8 cellular contexts compared by ENCODE assay signal in the genomic region with DNA sequence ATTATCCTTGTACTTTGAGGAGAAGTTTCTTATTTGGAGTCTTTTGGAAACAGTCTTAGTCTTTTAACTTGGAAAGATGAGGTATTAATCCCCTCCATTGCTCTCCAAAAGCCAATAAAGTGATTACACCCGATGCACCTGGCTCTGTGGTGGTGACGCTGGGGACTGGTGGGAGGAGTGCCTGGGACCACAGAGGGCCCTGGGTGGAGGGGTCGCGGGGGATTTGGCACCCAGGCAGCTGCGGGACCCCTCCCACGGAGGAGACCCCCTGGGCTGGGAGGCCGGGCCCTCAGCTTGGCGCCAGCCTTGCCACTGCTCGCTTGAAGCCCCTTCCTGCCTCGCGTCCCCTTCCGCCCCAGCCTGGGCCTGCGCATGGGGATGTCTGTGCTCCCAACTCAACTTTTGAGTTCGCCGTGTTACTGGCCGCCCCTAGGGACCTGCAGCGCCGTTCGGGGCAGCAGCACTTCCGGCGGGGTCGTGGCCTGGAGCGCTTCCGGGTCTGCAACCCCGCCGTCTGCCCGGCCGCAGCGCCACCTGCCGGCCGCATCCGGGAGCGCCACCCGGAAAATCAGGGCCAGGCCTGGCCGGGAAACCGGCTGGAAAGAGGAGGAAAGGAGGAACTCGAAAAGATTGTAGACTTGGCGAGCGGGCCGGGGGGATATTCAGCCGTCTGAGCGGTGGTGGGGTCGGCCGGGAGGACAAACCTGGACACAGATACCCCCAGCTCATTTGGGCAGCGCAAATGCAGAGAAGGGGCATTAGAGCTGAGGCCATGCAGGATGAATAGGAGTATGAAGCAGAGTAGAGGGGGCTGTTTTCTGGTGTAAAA. TPM values are rescaled to one million over a fixed set of nuclear protein-coding genes. Genes with fewer than 3 reads are reported as not detected.
A peak's percentile ranks its signal among the peaks of the same experiment; 100 is the strongest.
DNase-seq lines count a peak whose midpoint lies in the region; ATAC-seq and TF ChIP-seq lines count a peak whose summit lies in the region.

No MANE protein-coding gene starts in this region.

- H3K4me3 Mint-ChIP-seq in activated naive CD4-positive, alpha-beta T cell treated with anti-CD3 and anti-CD28 coated beads, Interleukin-2, amount 50 U/mL, for 24 hours, result peak overlapping the region; percentile 82

- H3K27ac Mint-ChIP-seq in activated naive CD4-positive, alpha-beta T cell treated with anti-CD3 and anti-CD28 coated beads, Interleukin-2, amount 50 U/mL, for 24 hours, result peak overlapping the region; percentile 90

- H2BK120ac ChIP-seq in trophoblast cell (ENCODE audit: insufficient read depth, low read length, poor library complexity), result no peak overlapping the region

- H3K18ac ChIP-seq in trophoblast cell (ENCODE audit: low read length), result peak overlapping the region; percentile 54

- no peaks in the 10 kb centered on the region for H3K27me3 ChIP-seq in Karpas-422 (ENCODE audit: low read length)
- no peaks in the 10 kb centered on the region for H3K27me3 ChIP-seq in SK-N-SH (ENCODE audit: insufficient read depth)
- H3K27me3 ChIP-seq in trophoblast cell (ENCODE audit: insufficient read depth, low read length), result no peaks in the 10 kb centered on the region
- no peaks in the 10 kb centered on the region for H3K27me3 ChIP-seq in uterus

- H3K23ac ChIP-seq in trophoblast cell (ENCODE audit: low read length), result no peak overlapping the region

- H3K27ac ChIP-seq in Karpas-422 (ENCODE audit: low read length), result peak overlapping the region; percentile 94
- peak overlapping the region; percentile 46 to 64 for H3K27ac ChIP-seq in SK-N-SH (ENCODE audit: low read depth in 2 of 2, low read length in 1 of 2)
- H3K27ac ChIP-seq in trophoblast cell (ENCODE audit: low read depth, low read length), result peak overlapping the region; percentile 29
- peak overlapping the region; percentile 98 to 100 for H3K27ac ChIP-seq in uterus

- TF ChIP-seq RAD21 in SK-N-SH (IDR thresholded peaks at IDR 0.05; ENCODE audit: low read length), result peak; percentile 69

- CTCF ChIA-PET in SK-N-SH (lab: Yijun Ruan, JAX), result interaction anchor here (0.8 to 11.9 kb wide), 16 partner anchors 8 to 119 kb away, joined by 3 to 284 read pairs (median 12); partner anchors contain the start of genes LINGO3, LSM7, PEAK3 and PLEKHJ1

- peak overlapping the region; percentile 49 for H3K4ac ChIP-seq in trophoblast cell (ENCODE audit: low read depth, low read length)

- H2BK12ac ChIP-seq in trophoblast cell (ENCODE audit: low read length), result no peak overlapping the region

- H3K36me3 ChIP-seq in Karpas-422 (ENCODE audit: insufficient read depth, low read length), result peaks cover 24% of the 10 kb centered on the region
- H3K36me3 ChIP-seq in SK-N-SH (replicated peaks in 1 of 2; ENCODE audit: control insufficient read depth in 1 of 2, insufficient read depth in 2 of 2, low read length in 1 of 2), result peaks cover 17 to 26% of the 10 kb centered on the region in 2 experiments
- peaks cover 32 to 39% of the 10 kb centered on the region in 2 experiments for H3K36me3 ChIP-seq in trophoblast cell (ENCODE audit: control insufficient read depth in 1 of 2, insufficient read depth in 2 of 2, low read length in 2 of 2)
- no peaks in the 10 kb centered on the region for H3K36me3 ChIP-seq in uterus

- peak overlapping the region; percentile 10 for H4K91ac ChIP-seq in trophoblast cell (ENCODE audit: low read depth, low read length)

- H4K8ac ChIP-seq in trophoblast cell (ENCODE audit: low read depth, low read length), result peak overlapping the region; percentile 55

- H3K4me3 ChIP-seq in Karpas-422 (ENCODE audit: low read length), result peak overlapping the region; percentile 100
- peak overlapping the region; percentile 35 to 36 for H3K4me3 ChIP-seq in SK-N-SH (ENCODE audit: low read depth in 2 of 2, low read length in 1 of 2)
- H3K4me3 ChIP-seq in trophoblast cell (ENCODE audit: low read depth, low read length), result no peak overlapping the region
- no peak overlapping the region for H3K4me3 ChIP-seq in uterus

- H3K4me1 ChIP-seq in Karpas-422 (ENCODE audit: low read length), result peaks cover 34% of the 10 kb centered on the region
- H3K4me1 ChIP-seq in SK-N-SH (ENCODE audit: control insufficient read depth in 1 of 2, insufficient read depth in 2 of 2, low read depth in 1 of 2, low read length in 1 of 2), result peaks cover 6 to 28% of the 10 kb centered on the region in 2 experiments; a peak in 3 of 4 replicates
- peaks cover 12 to 14% of the 10 kb centered on the region in 2 experiments for H3K4me1 ChIP-seq in trophoblast cell (ENCODE audit: control insufficient read depth in 1 of 2, insufficient read depth in 2 of 2, low read length in 2 of 2)
- peaks cover 3 to 15% of the 10 kb centered on the region in 2 donors for H3K4me1 ChIP-seq in uterus

- no peaks in the 10 kb centered on the region for H3K9me3 Mint-ChIP-seq in activated naive CD4-positive, alpha-beta T cell treated with anti-CD3 and anti-CD28 coated beads, Interleukin-2, amount 50 U/mL, for 24 hours

- peaks cover 11% of the 10 kb centered on the region for H3K36me3 Mint-ChIP-seq in activated naive CD4-positive, alpha-beta T cell treated with anti-CD3 and anti-CD28 coated beads, Interleukin-2, amount 50 U/mL, for 24 hours

- H2BK5ac ChIP-seq in trophoblast cell (ENCODE audit: low read depth, low read length, poor library complexity), result no peak overlapping the region

- H3F3A ChIP-seq in SK-N-SH (replicated peaks; ENCODE audit: insufficient read depth), result peaks cover 20% of the 10 kb centered on the region

- POLR2A ChIA-PET in SK-N-SH (lab: Yijun Ruan, JAX), result interaction anchor here (0.6 to 1.6 kb wide), 5 partner anchors 14 to 120 kb away, joined by 3 to 5 read pairs (median 3); no protein-coding TSS in a partner anchor

- H4K12ac ChIP-seq in trophoblast cell (ENCODE audit: low read depth, low read length), result peak overlapping the region; percentile 29

- DNase-seq in DMS 273 (lab: John Stamatoyannopoulos, UW; ENCODE audit: unreplicated experiment) (peak; percentile 91), DMS 273 treated with DMSO at 0.1 percent for 48 hours (lab: John Stamatoyannopoulos, UW) (no peak), Karpas-422 (peak; percentile 97), SK-N-SH (peak; percentile 95), Right ventricle myocardium superior (peak; percentile 85), trophoblast cell (peak; percentile 77 to 83), uterus (peak; percentile 53 to 77)

- ATAC-seq in Right ventricle myocardium superior (ENCODE audit: poor library complexity), result peak; percentile 21

- no peaks in the 10 kb centered on the region for H3K27me3 Mint-ChIP-seq in activated naive CD4-positive, alpha-beta T cell treated with anti-CD3 and anti-CD28 coated beads, Interleukin-2, amount 50 U/mL, for 24 hours

- no peak overlapping the region for H2AK5ac ChIP-seq in trophoblast cell (ENCODE audit: low read length)

- H3K79me2 ChIP-seq in Karpas-422 (ENCODE audit: low read length) (peaks cover 30% of the 10 kb centered on the region), SK-N-SH (ENCODE audit: insufficient read depth) (peaks cover 64% of the 10 kb centered on the region), trophoblast cell (ENCODE audit: control insufficient read depth, insufficient read depth, low read length, poor library complexity) (peaks cover 27% of the 10 kb centered on the region)

- H3K9me3 ChIP-seq in Karpas-422 (ENCODE audit: low read length) (no peaks in the 10 kb centered on the region), SK-N-SH (no peaks in the 10 kb centered on the region), trophoblast cell (ENCODE audit: insufficient read depth, low read depth, low read length) (no peaks in the 10 kb centered on the region), uterus (no peaks in the 10 kb centered on the region)

- WGBS in SK-N-SH (ENCODE audit: low lambda C conversion rate), result 28% methylated on average over 19 of the region's 45 CpGs
- WGBS in trophoblast cell (ENCODE audit: extremely low coverage, insufficient coverage, insufficient read length), result no CpG with 5 or more reads among the region's 45 CpGs

- TF ChIP-seq POLR2A in uterus (IDR thresholded peaks at IDR 0.05), result no peak

- TF ChIP-seq CTCF in SK-N-SH (IDR thresholded peaks at IDR 0.05) (peak; percentile 91), uterus (IDR thresholded peaks at IDR 0.05) (peak; percentile 91 to 97 (median 94))

- intact Hi-C loops in Right ventricle myocardium superior (cut with DNase I) (loop anchor here (5.0 kb wide), 1 partner anchor 36 kb away; the partner anchor contains the start of genes PLEKHJ1 and SF3A2), uterus (cut with DNase I; ENCODE audit: low total_unique reads) (loop anchor here (5.0 to 10.0 kb wide), 2 partner anchors 36 to 119 kb away; partner anchors contain the start of genes AP3D1, PLEKHJ1 and SF3A2)

- peak overlapping the region; percentile 100 for H3K9ac ChIP-seq in Karpas-422 (ENCODE audit: low read length)
- H3K9ac ChIP-seq in SK-N-SH, result no peak overlapping the region
- H3K9ac ChIP-seq in trophoblast cell (ENCODE audit: low read length), result no peak overlapping the region

- H4K20me1 ChIP-seq in Karpas-422 (ENCODE audit: insufficient read depth, low read depth, low read length) (peaks cover 49% of the 10 kb centered on the region), SK-N-SH (ENCODE audit: insufficient read depth) (peaks cover 59% of the 10 kb centered on the region)

- TF ChIP-seq EP300 in SK-N-SH (IDR thresholded peaks at IDR 0.05; ENCODE audit: borderline replicate concordance in 1 of 2, low read depth in 1 of 2, low read length in 1 of 2), result no peak

- no peaks in the 10 kb centered on the region for H3K9me2 ChIP-seq in Karpas-422 (replicated peaks; ENCODE audit: insufficient read depth, low read length)
- H3K9me2 ChIP-seq in SK-N-SH, result no peaks in the 10 kb centered on the region

- peaks cover 20% of the 10 kb centered on the region for H3K79me1 ChIP-seq in trophoblast cell (ENCODE audit: low read length)

- peaks cover 26% of the 10 kb centered on the region for H3K4me1 Mint-ChIP-seq in activated naive CD4-positive, alpha-beta T cell treated with anti-CD3 and anti-CD28 coated beads, Interleukin-2, amount 50 U/mL, for 24 hours

- H3K4me2 ChIP-seq in Karpas-422 (ENCODE audit: low read depth, low read length, poor library complexity, severe bottlenecking) (peak overlapping the region; percentile 74), SK-N-SH (peak overlapping the region; percentile 90), trophoblast cell (ENCODE audit: low read length) (peak overlapping the region; percentile 56)

- H3K14ac ChIP-seq in trophoblast cell (ENCODE audit: low read length), result no peak overlapping the region

- no peak overlapping the region for H2AFZ ChIP-seq in Karpas-422 (ENCODE audit: low read length)
- no peak overlapping the region for H2AFZ ChIP-seq in SK-N-SH (ENCODE audit: low read depth)
- no peak overlapping the region for H2AFZ ChIP-seq in trophoblast cell (ENCODE audit: insufficient read depth, low read length, poor library complexity)

RNA-seq across cellular contexts. Expression of gene PEAK3, which starts 8.4 kb away (rescaled TPM):
- total RNA-seq in Karpas-422 (2014; rRNA removed; shearing (Covaris generic); ENCODE audit: low replicate concordance), result not detected in 2 replicates
- polyA plus RNA-seq in SK-N-SH (2012; rRNA removed), result not detected in 2 replicates
- not detected in 2 replicates for polyA plus RNA-seq in SK-N-SH (2012; cell fraction: cytosol; rRNA removed)
- not detected in 2 replicates for polyA plus RNA-seq in SK-N-SH (2012; cell fraction: nucleus; rRNA removed)
- total RNA-seq in Right ventricle myocardium superior (0.70 TPM), uterus (under 1 TPM in 2 of 4 donors, not detected in 2; 0.26 to 0.40 TPM)
- polyA plus RNA-seq in trophoblast cell (2013), result 0.03 TPM in 2 replicates

RNA-seq across cellular contexts. Expression of gene JSRP1, which starts 17.4 kb away (rescaled TPM):
- not detected in 2 replicates for total RNA-seq in Karpas-422 (2014; rRNA removed; shearing (Covaris generic); ENCODE audit: low replicate concordance)
- 0.76 and 0.88 TPM in 2 replicates for polyA plus RNA-seq in SK-N-SH (2012; rRNA removed)
- polyA plus RNA-seq in SK-N-SH (2012; cell fraction: cytosol; rRNA removed), result 0.58 and 0.66 TPM in 2 replicates
- 0.75 and 1.8 TPM in 2 replicates for polyA plus RNA-seq in SK-N-SH (2012; cell fraction: nucleus; rRNA removed)
- total RNA-seq in Right ventricle myocardium superior, result 0.35 TPM
- polyA plus RNA-seq in trophoblast cell (2013), result 0.10 and 0.12 TPM in 2 replicates
- not detected for total RNA-seq in uterus

RNA-seq across cellular contexts. Expression of gene AMH, which starts 24.4 kb away (rescaled TPM):
- total RNA-seq in Karpas-422 (2014; rRNA removed; shearing (Covaris generic); ENCODE audit: low replicate concordance), result 1.9 and 7.2 TPM in 2 replicates
- 16.0 and 18.1 TPM in 2 replicates for polyA plus RNA-seq in SK-N-SH (2012; rRNA removed)
- 1.4 and 2.7 TPM in 2 replicates for polyA plus RNA-seq in SK-N-SH (2012; cell fraction: cytosol; rRNA removed)
- polyA plus RNA-seq in SK-N-SH (2012; cell fraction: nucleus; rRNA removed), result 255 and 564 TPM in 2 replicates
- total RNA-seq in Right ventricle myocardium superior (0.24 TPM), uterus (1 to 10 TPM in 1 of 4 donors, under 1 TPM in 1, not detected in 2; 0.35 to 3.5 TPM)
- polyA plus RNA-seq in trophoblast cell (2013), result 2.4 and 2.8 TPM in 2 replicates

RNA-seq across cellular contexts. Expression of gene LINGO3, which starts 34.4 kb away (rescaled TPM):
- total RNA-seq in Karpas-422 (2014; rRNA removed; shearing (Covaris generic); ENCODE audit: low replicate concordance), result not detected in 2 replicates
- polyA plus RNA-seq in SK-N-SH (2012; rRNA removed), result not detected in 2 replicates
- not detected in 2 replicates for polyA plus RNA-seq in SK-N-SH (2012; cell fraction: cytosol; rRNA removed)
- 0.04 TPM in 1 of 2 replicates, not detected in the other for polyA plus RNA-seq in SK-N-SH (2012; cell fraction: nucleus; rRNA removed)
- not detected for total RNA-seq in Right ventricle myocardium superior
- polyA plus RNA-seq in trophoblast cell (2013), result not detected in 2 replicates
- not detected for total RNA-seq in uterus

RNA-seq across cellular contexts. Expression of gene SF3A2, which starts 36.9 kb away (rescaled TPM):
- total RNA-seq in Karpas-422 (2014; rRNA removed; shearing (Covaris generic); ENCODE audit: low replicate concordance), result 27.2 and 55.8 TPM in 2 replicates
- 35.0 and 55.8 TPM in 2 replicates for polyA plus RNA-seq in SK-N-SH (2012; rRNA removed)
- 18.7 and 29.3 TPM in 2 replicates for polyA plus RNA-seq in SK-N-SH (2012; cell fraction: cytosol; rRNA removed)
- polyA plus RNA-seq in SK-N-SH (2012; cell fraction: nucleus; rRNA removed), result 271 and 351 TPM in 2 replicates
- total RNA-seq in Right ventricle myocardium superior (30.0 TPM), uterus (100 to 1,000 TPM in 1 of 4 donors, 10 to 100 TPM in 3; 33.2 to 107 (median 50.6) TPM)
- polyA plus RNA-seq in trophoblast cell (2013), result 90.1 and 94.1 TPM in 2 replicates

Comparison
In these comparisons a context has a peak if more than half of its experiments do, and no peak if none do; other contexts are left out.
1. H3K27ac ChIP-seq: peak in every context shown above with its lines; median percentile 99 in uterus; 94 in Karpas-422; 55 in SK-N-SH; 29 in trophoblast cell.
2. H3K4me3 ChIP-seq: peak in Karpas-422 (single experiment) and SK-N-SH (2 of 2); none in trophoblast cell (single experiment) and uterus (0 of 2).
3. Peak in every context shown above with its lines, with median percentiles within 50 percentile points of each other: H3K4me2 ChIP-seq.